ENCODE assay signal across 23 cellular contexts in genomic region chrX:39677987-39678840, GRCh38.
A peak's percentile ranks its signal among the peaks of the same experiment; 100 is the strongest.
DNase-seq lines count a peak whose midpoint lies in the region; ATAC-seq and TF ChIP-seq lines count a peak whose summit lies in the region.
"Had no signal": no experiment of that assay in that cellular context is flagged by ENCODE, and none has a peak within 500 bp of the region (broad histone marks: within the 10 kb centered on the region; RNA-seq: fewer than 3 reads in every experiment).

No MANE protein-coding gene starts in this region.

- H4K8ac ChIP-seq in neuronal stem cell (ENCODE audit: low read depth, low read length) = no peak overlapping the region

- H3K4me2 ChIP-seq in neuronal stem cell (ENCODE audit: insufficient read depth, low read length, poor library complexity, severe bottlenecking) = no peak overlapping the region
- H3K4me2 ChIP-seq: hepatocyte had no signal

- intact Hi-C loops in right cardiac atrium (cut with DNase I) = no loop called here

- H4K91ac ChIP-seq in neuronal stem cell (ENCODE audit: low read depth, low read length, poor library complexity) = no peak overlapping the region

- H3K79me1 ChIP-seq in neuronal stem cell (ENCODE audit: low read depth, low read length) = no peaks in the 10 kb centered on the region

- H3K9me3 Mint-ChIP-seq in activated naive CD8-positive, alpha-beta T cell treated with anti-CD3 and anti-CD28 coated beads, Interleukin-2, amount 50 U/mL, for 24 hours = no peaks in the 10 kb centered on the region
- H3K9me3 Mint-ChIP-seq: activated CD4-positive, alpha-beta T cell treated with anti-CD3 and anti-CD28 coated beads, Interleukin-2, amount 10 ng/mL, durations not matched to agents 7 days and 5 days; stimulated activated naive CD8-positive, alpha-beta T cell treated with anti-CD3 and anti-CD28 coated beads, Interleukin-15, Interleukin-2, amounts not matched to agents 100 ng/mL and 50 ng/mL, for 24 hours had no signal

- H3K27me3 Mint-ChIP-seq in activated naive CD8-positive, alpha-beta T cell treated with anti-CD3 and anti-CD28 coated beads, Interleukin-2, amount 50 U/mL, for 24 hours = peaks cover 5% of the 10 kb centered on the region
- H3K27me3 Mint-ChIP-seq: activated CD4-positive, alpha-beta T cell treated with anti-CD3 and anti-CD28 coated beads, Interleukin-2, amount 10 ng/mL, durations not matched to agents 7 days and 5 days had no signal

- H2BK12ac ChIP-seq in neuronal stem cell (ENCODE audit: low read length) = no peak overlapping the region

- no peaks in the 10 kb centered on the region for H3K36me3 Mint-ChIP-seq in activated naive CD8-positive, alpha-beta T cell treated with anti-CD3 and anti-CD28 coated beads, Interleukin-2, amount 50 U/mL, for 24 hours (ENCODE audit: low read depth)

- no peak overlapping the region for H2BK120ac ChIP-seq in neuronal stem cell (ENCODE audit: low read depth, low read length)

- H3K27me3 ChIP-seq in right cardiac atrium (ENCODE audit: control insufficient read depth, insufficient read depth) (no peaks in the 10 kb centered on the region), neuronal stem cell (ENCODE audit: control insufficient read depth in 3 of 3, insufficient read depth in 3 of 3, low read depth in 1 of 3, low read length in 3 of 3) (peaks cover 0 to 7% (median 0%) of the 10 kb centered on the region in 3 experiments), suprapubic skin (no peaks in the 10 kb centered on the region)
- H3K27me3 ChIP-seq: hepatocyte, uterus had no signal

- H3K4me3 Mint-ChIP-seq in activated naive CD8-positive, alpha-beta T cell treated with anti-CD3 and anti-CD28 coated beads, Interleukin-2, amount 50 U/mL, for 24 hours = no peak overlapping the region
- H3K4me3 Mint-ChIP-seq: activated CD4-positive, alpha-beta T cell treated with anti-CD3 and anti-CD28 coated beads, Interleukin-2, amount 10 ng/mL, durations not matched to agents 7 days and 5 days; H9; stimulated activated naive CD8-positive, alpha-beta T cell treated with anti-CD3 and anti-CD28 coated beads, Interleukin-15, Interleukin-2, amounts not matched to agents 100 ng/mL and 50 ng/mL, for 24 hours had no signal

- H3K23ac ChIP-seq in neuronal stem cell (ENCODE audit: low read depth, low read length, poor library complexity) = no peak overlapping the region

- H3K18ac ChIP-seq in neuronal stem cell (ENCODE audit: low read length) = peak overlapping the region; percentile 5

- peaks cover 3% of the 10 kb centered on the region for H3K4me1 ChIP-seq in right cardiac atrium (ENCODE audit: control insufficient read depth, insufficient read depth, low read length)
- peaks cover 0 to 8% of the 10 kb centered on the region in 2 donors for H3K4me1 ChIP-seq in neuronal stem cell (ENCODE audit: control insufficient read depth in 2 of 2, insufficient read depth in 1 of 2, low read depth in 1 of 2, low read length in 2 of 2)
- no peaks in the 10 kb centered on the region for H3K4me1 ChIP-seq in suprapubic skin
- H3K4me1 ChIP-seq: uterus had no signal

- H3K9me3 ChIP-seq in right cardiac atrium (ENCODE audit: control insufficient read depth, low read length) (no peaks in the 10 kb centered on the region), neuronal stem cell (replicated peaks in 1 of 2; ENCODE audit: control insufficient read depth in 2 of 2, insufficient read depth in 1 of 2, low read depth in 1 of 2, low read length in 2 of 2) (no peaks in the 10 kb centered on the region), suprapubic skin (no peaks in the 10 kb centered on the region)
- H3K9me3 ChIP-seq: uterus had no signal

- H2AK5ac ChIP-seq in neuronal stem cell (ENCODE audit: low read depth, low read length) = no peak overlapping the region

- H3K14ac ChIP-seq in neuronal stem cell (ENCODE audit: low read length) = no peak overlapping the region

- H3K27ac Mint-ChIP-seq in activated naive CD8-positive, alpha-beta T cell treated with anti-CD3 and anti-CD28 coated beads, Interleukin-2, amount 50 U/mL, for 24 hours = no peak overlapping the region
- H3K27ac Mint-ChIP-seq: activated CD4-positive, alpha-beta T cell treated with anti-CD3 and anti-CD28 coated beads, Interleukin-2, amount 10 ng/mL, durations not matched to agents 7 days and 5 days; H9; stimulated activated naive CD8-positive, alpha-beta T cell treated with anti-CD3 and anti-CD28 coated beads, Interleukin-15, Interleukin-2, amounts not matched to agents 100 ng/mL and 50 ng/mL, for 24 hours had no signal

- no peak for TF ChIP-seq EP300 in suprapubic skin (IDR thresholded peaks at IDR 0.05)

- H2BK5ac ChIP-seq in neuronal stem cell (ENCODE audit: low read length) = no peak overlapping the region

- 70% methylated on average over 21 of the region's 21 CpGs for WGBS in right cardiac atrium
- no CpG with 5 or more reads among the region's 21 CpGs for WGBS in neuronal stem cell (ENCODE audit: extremely low coverage in 2 of 2, insufficient read length in 2 of 2, insufficient replicate concordance in 1 of 2), 2 donors
- 64% methylated on average over 21 of the region's 21 CpGs for WGBS in suprapubic skin

- H3K4ac ChIP-seq in neuronal stem cell (ENCODE audit: low read length) = no peak overlapping the region

- no peak for TF ChIP-seq CTCF in AG10803 (conservative IDR thresholded peaks at IDR 0.05; ENCODE audit: low read length)
- no peak for TF ChIP-seq CTCF in suprapubic skin (IDR thresholded peaks at IDR 0.05)

- no peaks in the 10 kb centered on the region for H3K4me1 Mint-ChIP-seq in activated naive CD8-positive, alpha-beta T cell treated with anti-CD3 and anti-CD28 coated beads, Interleukin-2, amount 50 U/mL, for 24 hours
- H3K4me1 Mint-ChIP-seq: activated CD4-positive, alpha-beta T cell treated with anti-CD3 and anti-CD28 coated beads, Interleukin-2, amount 10 ng/mL, durations not matched to agents 7 days and 5 days had no signal

- no peak overlapping the region for H3K4me3 ChIP-seq in AG10803 (ENCODE audit: low read length)
- H3K4me3 ChIP-seq in right cardiac atrium (ENCODE audit: low read length) = no peak overlapping the region
- H3K4me3 ChIP-seq in neuronal stem cell (ENCODE audit: low read length in 2 of 2) = no peak overlapping the region
- H3K4me3 ChIP-seq in suprapubic skin = no peak overlapping the region
- H3K4me3 ChIP-seq: GM12878, hepatocyte, uterus had no signal

- H3K27ac ChIP-seq in right cardiac atrium (ENCODE audit: low read length) = no peak overlapping the region
- H3K27ac ChIP-seq in neuronal stem cell (replicated peaks; ENCODE audit: low read length) = no peak overlapping the region
- no peak overlapping the region for H3K27ac ChIP-seq in suprapubic skin
- H3K27ac ChIP-seq: hepatocyte, RWPE1, uterus had no signal

- peak; percentile 49 to 53 for ATAC-seq in right cardiac atrium
- ATAC-seq in GM19023 (IDR thresholded peaks at IDR 0.05; ENCODE audit: unreplicated experiment) = no peak
- no peak for ATAC-seq in GM18870 (IDR thresholded peaks at IDR 0.05; ENCODE audit: unreplicated experiment)
- no peak for ATAC-seq in activated naive CD8-positive, alpha-beta T cell treated with anti-CD3 and anti-CD28 coated beads, Interleukin-2, amount 50 U/mL, for 24 hours
- ATAC-seq: GM12878 had no signal

- TF ChIP-seq POLR2A in suprapubic skin (IDR thresholded peaks at IDR 0.05) = no peak

- H3K36me3 ChIP-seq in neuronal stem cell (replicated peaks in 1 of 2; ENCODE audit: control insufficient read depth in 2 of 2, insufficient read depth in 2 of 2, low read length in 2 of 2) = no peaks in the 10 kb centered on the region
- H3K36me3 ChIP-seq in suprapubic skin = no peaks in the 10 kb centered on the region
- H3K36me3 ChIP-seq: uterus had no signal

- H3K9ac ChIP-seq in neuronal stem cell (ENCODE audit: low read depth, low read length, poor library complexity) = no peak overlapping the region

- no peak overlapping the region for H2AFZ ChIP-seq in neuronal stem cell (ENCODE audit: low read length)
- H2AFZ ChIP-seq: hepatocyte had no signal

- H2BK15ac ChIP-seq in neuronal stem cell (ENCODE audit: low read length) = no peak overlapping the region

- DNase-seq in AG10803 (ENCODE audit: low read depth) = peak; percentile 67
- DNase-seq in anterior cingulate cortex (lab: John Stamatoyannopoulos, UW) = peak in 53 of 58 donors; percentile 3 to 91 (median 59)
- DNase-seq in right cardiac atrium = peak; percentile 40 to 69 (median 65)
- no peak for DNase-seq in neuronal stem cell (ENCODE audit: low spot score)
- DNase-seq in suprapubic skin (ENCODE audit: low spot score in 2 of 2) = no peak
- no peak for DNase-seq in activated naive CD8-positive, alpha-beta T cell treated with anti-CD3 and anti-CD28 coated beads, Interleukin-2, amount 50 U/mL, for 24 hours
- DNase-seq: activated CD4-positive, alpha-beta T cell treated with anti-CD3 and anti-CD28 coated beads, Interleukin-2, amount 10 ng/mL, durations not matched to agents 7 days and 5 days; activated CD8-positive, alpha-beta memory T cell treated with anti-CD3 and anti-CD28 coated beads, Interleukin-2, amount 50 U/mL, for 4 hours; activated gamma-delta T cell; amniotic stem cell; cerebellar nuclear complex; DMS153; GF-D8; H9; NCI-H1105; stimulated activated CD4-positive, alpha-beta T cell treated with anti-CD3 and anti-CD28 coated beads, Interleukin-1b, Interleukin-23, amount 100 ng/mL, for 48 hours; uterus had no signal

Comparison
In these comparisons a context has a peak if more than half of its experiments do, and no peak if none do; other contexts are left out.
1. DNase-seq: peak in AG10803 (single experiment), anterior cingulate cortex (53 of 58) and right cardiac atrium (3 of 3); none in neuronal stem cell (single experiment), suprapubic skin (0 of 2) and activated naive CD8-positive, alpha-beta T cell treated with anti-CD3 and anti-CD28 coated beads, Interleukin-2, amount 50 U/mL, for 24 hours (single experiment).
2. ATAC-seq: peak in right cardiac atrium (2 of 2); none in GM19023 (single experiment), GM18870 (single experiment) and activated naive CD8-positive, alpha-beta T cell treated with anti-CD3 and anti-CD28 coated beads, Interleukin-2, amount 50 U/mL, for 24 hours (single experiment).